8 cellular contexts compared by ENCODE assay signal in the genomic region with DNA sequence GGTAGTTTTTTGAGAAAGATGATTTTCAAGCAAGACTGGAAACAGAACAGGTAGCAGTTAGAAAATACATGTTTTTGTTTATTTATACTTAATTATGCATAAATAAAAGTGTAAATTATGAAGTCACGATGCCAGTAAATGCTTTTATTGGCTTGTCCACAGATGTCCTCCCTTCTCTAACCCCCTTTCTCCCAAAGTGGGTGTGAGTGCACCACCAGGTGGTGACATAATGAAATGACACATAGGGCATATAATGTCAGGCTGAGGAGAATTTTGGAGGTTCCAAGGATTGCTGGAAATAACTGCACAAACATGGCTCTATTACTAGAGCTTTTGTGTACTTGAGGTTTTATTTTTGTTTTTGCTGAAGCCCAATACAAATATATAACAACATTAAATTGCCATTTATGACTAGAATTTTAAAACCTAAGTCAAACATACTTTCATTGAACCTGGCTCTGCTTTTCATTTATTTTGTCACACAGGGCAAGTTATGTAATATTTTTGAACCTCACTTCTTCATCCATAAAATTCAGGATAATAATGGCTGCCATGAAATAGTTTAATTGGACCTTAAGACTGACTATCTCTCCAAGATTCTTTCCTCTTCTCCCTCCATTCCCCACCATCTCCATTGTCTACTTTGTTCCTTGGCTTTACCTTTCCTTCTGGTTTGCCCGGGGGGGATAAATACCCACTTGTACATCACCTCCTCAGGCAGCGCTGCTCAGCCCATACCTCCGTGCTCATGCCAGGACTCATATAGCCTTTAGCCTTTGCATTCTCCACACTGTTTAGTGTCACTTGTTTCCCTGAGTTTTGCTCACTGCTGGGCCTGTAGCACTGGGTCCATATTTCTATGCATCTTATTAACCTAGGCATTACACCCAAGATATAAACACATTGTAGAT.
DNase-seq lines count a peak whose midpoint lies in the region; ATAC-seq lines count a peak whose summit lies in the region.

No MANE protein-coding gene starts in this region.

- DNase-seq in DMS53 treated with DMSO at 0.1 percent for 48 hours (lab: John Stamatoyannopoulos, UW; ENCODE audit: unreplicated experiment) (peak; percentile 41), HT1080 (ENCODE audit: low read depth) (peak; percentile 28), SKM-1 treated with dmso at 0.1 percent for 144 hours (lab: John Stamatoyannopoulos, UW; ENCODE audit: unreplicated experiment) (peak; percentile 22), germinal center (ENCODE audit: low spot score) (peak; percentile 51), GF-D8 (lab: John Stamatoyannopoulos, UW) (no peak)
- DNase-seq in stimulated activated CD4-positive, alpha-beta T cell treated with anti-CD3 and anti-CD28 coated beads, Interleukin-2, amount 100 ng/mL, for 48 hours: peak; percentile 8 to 18
- DNase-seq in activated T-cell treated with anti-CD3 and anti-CD28 coated beads, Interleukin-2, amount 50 U/mL, for 1 hour: no peak

- peak; percentile 82 for ATAC-seq in GM19035 (IDR thresholded peaks at IDR 0.05; ENCODE audit: unreplicated experiment)

Comparison
In these comparisons a context has a peak if more than half of its experiments do, and no peak if none do; other contexts are left out.
1. DNase-seq: peak in DMS53 treated with DMSO at 0.1 percent for 48 hours (single experiment), HT1080 (single experiment), SKM-1 treated with dmso at 0.1 percent for 144 hours (single experiment), germinal center (single experiment) and stimulated activated CD4-positive, alpha-beta T cell treated with anti-CD3 and anti-CD28 coated beads, Interleukin-2, amount 100 ng/mL, for 48 hours (2 of 2); none in GF-D8 (single experiment) and activated T-cell treated with anti-CD3 and anti-CD28 coated beads, Interleukin-2, amount 50 U/mL, for 1 hour (single experiment).